In genomic region chr15:89909611-89910010, GRCh38 we compare ENCODE assay signal across 21 cellular contexts. TPM values are rescaled to one million over a fixed set of nuclear protein-coding genes. Genes with fewer than 3 reads are reported as not detected.
DNase-seq lines count a peak whose midpoint lies in the region; ATAC-seq and TF ChIP-seq lines count a peak whose summit lies in the region.
"Had no signal": no experiment of that assay in that cellular context is flagged by ENCODE, and none has a peak within 500 bp of the region (broad histone marks: within the 10 kb centered on the region; RNA-seq: fewer than 3 reads in every experiment).

No MANE protein-coding gene starts in this region.

- peaks cover 73% of the 10 kb centered on the region for H3K36me3 Mint-ChIP-seq in dendritic cell treated with granulocyte-macrophage colony-stimulating factor and Interleukin-4, amounts not matched to agents 40 ng/mL and 50 ng/mL, for 4 days (ENCODE audit: low read depth)
- peaks cover 20% of the 10 kb centered on the region for H3K36me3 Mint-ChIP-seq in nephron (ENCODE audit: low read depth)
- no peaks in the 10 kb centered on the region for H3K36me3 Mint-ChIP-seq in CD8-positive, alpha-beta T cell
- H3K36me3 Mint-ChIP-seq: CD8-positive, alpha-beta memory T cell had no signal

- DNase-seq in IMR-90, result no peak
- no peak for DNase-seq in trophoblast cell
- DNase-seq in CD8-positive, alpha-beta T cell, result no peak
- no peak for DNase-seq in erythroblast (lab: John Stamatoyannopoulos, UW)
- DNase-seq in MG63, result no peak
- DNase-seq: C1 segment of cervical spinal cord; CD8-positive, alpha-beta memory T cell; DMS79 treated with DMSO at 0.1 percent for 48 hours; GF-D8; H7; NCI-H1105 treated with DMSO at 0.1 percent for 48 hours; NCI-H2029; NCI-H446; NCI-H524 treated with DMSO at 0.1 percent for 48 hours; NCI-H774; PC-9; SHP77 had no signal

- H3K27ac ChIP-seq in IMR-90 (ENCODE audit: insufficient read depth, low read length), result no peak overlapping the region
- no peak overlapping the region for H3K27ac ChIP-seq in trophoblast cell (ENCODE audit: low read depth, low read length)
- H3K27ac ChIP-seq in CD8-positive, alpha-beta T cell (ENCODE audit: low read depth, low read length), result no peak overlapping the region
- H3K27ac ChIP-seq: PC-9 had no signal

- no peak overlapping the region for H4K5ac ChIP-seq in IMR-90 (ENCODE audit: low read depth, low read length)

- peaks cover 3 to 11% of the 10 kb centered on the region in 2 experiments; a peak in 3 of 4 replicates for H3K79me1 ChIP-seq in IMR-90 (ENCODE audit: low read depth in 1 of 2, low read length in 2 of 2)
- peaks cover 10% of the 10 kb centered on the region for H3K79me1 ChIP-seq in trophoblast cell (ENCODE audit: low read length)

- H3K4me2 ChIP-seq in IMR-90 (ENCODE audit: low read depth, low read length) (no peak overlapping the region), trophoblast cell (ENCODE audit: low read length) (no peak overlapping the region)
- H3K4me2 ChIP-seq: PC-9 had no signal

- CTCF ChIA-PET in IMR-90 (lab: Yijun Ruan, JAX), result interaction anchor here (0.6 kb wide), 1 partner anchor 80 kb away, joined by 3 read pairs; no protein-coding TSS in a partner anchor
- CTCF ChIA-PET in CD8-positive, alpha-beta T cell (lab: Charles Lee), result no interaction called here

- TF ChIP-seq CTCF in IMR-90 (conservative IDR thresholded peaks at IDR 0.05; ENCODE audit: low read depth, low read length) (no peak), nephron (IDR thresholded peaks at IDR 0.05; ENCODE audit: unreplicated experiment in 3 of 3) (no peak)
- no peak for TF ChIP-seq CTCF in CD8-positive, alpha-beta T cell (IDR thresholded peaks at IDR 0.05)

- H4K8ac ChIP-seq in IMR-90 (ENCODE audit: low read depth in 2 of 2, low read length in 2 of 2) (no peak overlapping the region), trophoblast cell (ENCODE audit: low read depth, low read length) (no peak overlapping the region)

- no peak overlapping the region for H4K91ac ChIP-seq in IMR-90 (ENCODE audit: insufficient read depth, low read depth, low read length)
- H4K91ac ChIP-seq in trophoblast cell (ENCODE audit: low read depth, low read length), result no peak overlapping the region

- peaks cover 2% of the 10 kb centered on the region; the same call in 1 of the 2 replicates for H3K4me1 ChIP-seq in IMR-90 (ENCODE audit: control insufficient read depth, insufficient read depth, low read length)
- H3K4me1 ChIP-seq in trophoblast cell (ENCODE audit: control insufficient read depth in 1 of 2, insufficient read depth in 2 of 2, low read length in 2 of 2), result peaks cover 7 to 9% of the 10 kb centered on the region in 2 experiments
- H3K4me1 ChIP-seq in CD8-positive, alpha-beta T cell (ENCODE audit: insufficient read depth, low read length), result no peaks in the 10 kb centered on the region

- dilution Hi-C loops in IMR-90 (cut with HindIII; ENCODE audit: low sequenced_read_pairs, unreplicated experiment), result no loop called here

- no peak for ATAC-seq in IMR-90 (ENCODE audit: low read depth)
- ATAC-seq in CD8-positive, alpha-beta T cell, result no peak
- ATAC-seq: HepG2, K562 had no signal

- H3K36me3 ChIP-seq in IMR-90 (ENCODE audit: control insufficient read depth, insufficient read depth, low read length) (peaks cover 13% of the 10 kb centered on the region), trophoblast cell (ENCODE audit: control insufficient read depth in 1 of 2, insufficient read depth in 2 of 2, low read length in 2 of 2) (no peaks in the 10 kb centered on the region), MG63 (no peaks in the 10 kb centered on the region; the same call in 1 of the 2 replicates)
- no peaks in the 10 kb centered on the region for H3K36me3 ChIP-seq in CD8-positive, alpha-beta T cell (ENCODE audit: insufficient read depth, low read length)

- intact Hi-C loops in IMR-90 (cut with micrococcal nuclease), result loop anchor here (5.0 kb wide), 1 partner anchor 163 kb away; no protein-coding TSS in a partner anchor
- intact Hi-C loops in dendritic cell treated with granulocyte-macrophage colony-stimulating factor and Interleukin-4, amounts not matched to agents 40 ng/mL and 50 ng/mL, for 4 days (cut with micrococcal nuclease), result loop anchor here (2.0 to 10.0 kb wide), 3 partner anchors 65 to 163 kb away; no protein-coding TSS in a partner anchor
- intact Hi-C loops in CD8-positive, alpha-beta T cell (cut with DNase I, micrococcal nuclease), result no loop called here

- H3K27me3 Mint-ChIP-seq in dendritic cell treated with granulocyte-macrophage colony-stimulating factor and Interleukin-4, amounts not matched to agents 40 ng/mL and 50 ng/mL, for 4 days, result peaks cover under 1% of the 10 kb centered on the region
- no peaks in the 10 kb centered on the region for H3K27me3 Mint-ChIP-seq in nephron (ENCODE audit: low read depth)
- peaks cover 44% of the 10 kb centered on the region for H3K27me3 Mint-ChIP-seq in CD8-positive, alpha-beta T cell (ENCODE audit: low read depth)

- H4K12ac ChIP-seq in trophoblast cell (ENCODE audit: low read depth, low read length), result no peak overlapping the region

- H3K9ac ChIP-seq in IMR-90 (ENCODE audit: low read depth, low read length) (no peak overlapping the region), trophoblast cell (ENCODE audit: low read length) (no peak overlapping the region)

- no peak overlapping the region for H2BK15ac ChIP-seq in IMR-90 (ENCODE audit: low read depth, low read length)

- BruUV-seq in IMR-90 (replicated peaks; lab: Mats Ljungman, UMichigan), result no TSS peak

- peaks cover 4% of the 10 kb centered on the region for H3K79me2 ChIP-seq in trophoblast cell (ENCODE audit: control insufficient read depth, insufficient read depth, low read length, poor library complexity)

- no peak for TF ChIP-seq RAD21 in IMR-90 (IDR thresholded peaks at IDR 0.05; ENCODE audit: low read length)

- H2AK9ac ChIP-seq in IMR-90 (replicated peaks; ENCODE audit: low read depth, low read length, poor library complexity), result peak overlapping the region; percentile 35

- H2BK120ac ChIP-seq in IMR-90 (ENCODE audit: low read depth, low read length) (no peak overlapping the region), trophoblast cell (ENCODE audit: insufficient read depth, low read length, poor library complexity) (no peak overlapping the region)

- H3K4me1 Mint-ChIP-seq in dendritic cell treated with granulocyte-macrophage colony-stimulating factor and Interleukin-4, amounts not matched to agents 40 ng/mL and 50 ng/mL, for 4 days (ENCODE audit: low read depth), result peaks cover 68% of the 10 kb centered on the region
- peaks cover 28% of the 10 kb centered on the region for H3K4me1 Mint-ChIP-seq in nephron
- H3K4me1 Mint-ChIP-seq in CD8-positive, alpha-beta T cell (ENCODE audit: low read depth), result peaks cover 6% of the 10 kb centered on the region

- no peaks in the 10 kb centered on the region; the same call in 1 of the 2 replicates for H4K20me1 ChIP-seq in IMR-90 (ENCODE audit: insufficient read depth, low read length)

- in situ Hi-C loops in IMR-90 (cut with MboI; ENCODE audit: low sequenced_read_pairs), result no loop called here

- peaks cover 5% of the 10 kb centered on the region; the same call in 1 of the 2 replicates for H3K9me1 ChIP-seq in IMR-90 (ENCODE audit: insufficient read depth, low read length)

- H3K14ac ChIP-seq in IMR-90 (replicated peaks; ENCODE audit: low read depth, low read length) (no peak overlapping the region), trophoblast cell (ENCODE audit: low read length) (no peak overlapping the region)

- H3K4me3 ChIP-seq in IMR-90 (ENCODE audit: insufficient read depth, low read depth, low read length) (no peak overlapping the region), trophoblast cell (ENCODE audit: low read depth, low read length) (no peak overlapping the region), MG63 (no peak overlapping the region)
- H3K4me3 ChIP-seq in CD8-positive, alpha-beta T cell (ENCODE audit: low read depth, low read length), result no peak overlapping the region
- H3K4me3 ChIP-seq: K562, PC-9 had no signal

- H3K27me3 ChIP-seq in IMR-90 (ENCODE audit: control insufficient read depth, insufficient read depth, low read length) (no peaks in the 10 kb centered on the region), trophoblast cell (ENCODE audit: insufficient read depth, low read length) (no peaks in the 10 kb centered on the region), MG63 (no peaks in the 10 kb centered on the region)
- peaks cover 4% of the 10 kb centered on the region for H3K27me3 ChIP-seq in CD8-positive, alpha-beta T cell (ENCODE audit: insufficient read depth, low read length)

- H3K4ac ChIP-seq in IMR-90 (ENCODE audit: low read depth, low read length) (no peak overlapping the region), trophoblast cell (ENCODE audit: low read depth, low read length) (no peak overlapping the region)

- peak overlapping the region; percentile 87 for H3K27ac Mint-ChIP-seq in dendritic cell treated with granulocyte-macrophage colony-stimulating factor and Interleukin-4, amounts not matched to agents 40 ng/mL and 50 ng/mL, for 4 days
- H3K27ac Mint-ChIP-seq in nephron, result peak overlapping the region in 1 of 3 experiments; percentile 50
- H3K27ac Mint-ChIP-seq in CD8-positive, alpha-beta T cell, result no peak overlapping the region
- H3K27ac Mint-ChIP-seq: CD8-positive, alpha-beta memory T cell had no signal

- H2BK5ac ChIP-seq in IMR-90 (ENCODE audit: low read depth, low read length, poor library complexity, severe bottlenecking) (no peak overlapping the region), trophoblast cell (ENCODE audit: low read depth, low read length, poor library complexity) (no peak overlapping the region)

- H3K9me3 ChIP-seq in IMR-90 (ENCODE audit: control insufficient read depth, insufficient read depth, low read length), result no peaks in the 10 kb centered on the region
- no peaks in the 10 kb centered on the region for H3K9me3 ChIP-seq in trophoblast cell (ENCODE audit: insufficient read depth, low read depth, low read length)
- no peaks in the 10 kb centered on the region for H3K9me3 ChIP-seq in CD8-positive, alpha-beta T cell (ENCODE audit: low read length)
- H3K9me3 ChIP-seq in MG63, result no peaks in the 10 kb centered on the region

- no peak overlapping the region for H3K56ac ChIP-seq in IMR-90 (ENCODE audit: extremely low read depth, insufficient read depth, low read length)

- no peak overlapping the region for H3K4me3 Mint-ChIP-seq in dendritic cell treated with granulocyte-macrophage colony-stimulating factor and Interleukin-4, amounts not matched to agents 40 ng/mL and 50 ng/mL, for 4 days
- H3K4me3 Mint-ChIP-seq in nephron, result peak overlapping the region; percentile 31 to 76 (median 65)
- no peak overlapping the region for H3K4me3 Mint-ChIP-seq in CD8-positive, alpha-beta T cell
- H3K4me3 Mint-ChIP-seq: CD8-positive, alpha-beta memory T cell had no signal

- H2BK20ac ChIP-seq in IMR-90 (ENCODE audit: low read depth, low read length), result no peak overlapping the region

- WGBS in IMR-90 (ENCODE audit: extremely low coverage in 2 of 2, insufficient read length in 1 of 2), 2 experiments, result 80% methylated on average over 1 of the region's 2 CpGs; no CpG with 5 or more reads in 1 of the 2 experiments
- WGBS in trophoblast cell (ENCODE audit: extremely low coverage, insufficient coverage, insufficient read length), result no CpG with 5 or more reads among the region's 2 CpGs

- POLR2A ChIA-PET in IMR-90 (lab: Charles Lee; ENCODE audit: unreplicated experiment), result no interaction called here
- POLR2A ChIA-PET in CD8-positive, alpha-beta T cell (lab: Charles Lee), result no interaction called here

- no peaks in the 10 kb centered on the region for H3K9me3 Mint-ChIP-seq in dendritic cell treated with granulocyte-macrophage colony-stimulating factor and Interleukin-4, amounts not matched to agents 40 ng/mL and 50 ng/mL, for 4 days
- H3K9me3 Mint-ChIP-seq in nephron, result no peaks in the 10 kb centered on the region
- no peaks in the 10 kb centered on the region for H3K9me3 Mint-ChIP-seq in CD8-positive, alpha-beta T cell
- H3K9me3 Mint-ChIP-seq: CD8-positive, alpha-beta memory T cell had no signal

- H3K18ac ChIP-seq in IMR-90 (ENCODE audit: low read depth, low read length) (no peak overlapping the region), trophoblast cell (ENCODE audit: low read length) (no peak overlapping the region)

- H3K23ac ChIP-seq in IMR-90 (ENCODE audit: low read depth, low read length), result no peak overlapping the region
- no peak overlapping the region for H3K23ac ChIP-seq in trophoblast cell (ENCODE audit: low read length)

- H2BK12ac ChIP-seq in trophoblast cell (ENCODE audit: low read length), result no peak overlapping the region

- no peak overlapping the region for H2AK5ac ChIP-seq in IMR-90 (ENCODE audit: low read depth, low read length)
- no peak overlapping the region for H2AK5ac ChIP-seq in trophoblast cell (ENCODE audit: low read length)

- no peak overlapping the region for H2AFZ ChIP-seq in IMR-90 (replicated peaks; ENCODE audit: low read length, poor library complexity)
- no peak overlapping the region for H2AFZ ChIP-seq in trophoblast cell (ENCODE audit: insufficient read depth, low read length, poor library complexity)
- H2AFZ ChIP-seq: PC-9 had no signal

- TF ChIP-seq POLR2A in IMR-90 (IDR thresholded peaks at IDR 0.05; ENCODE audit: low read depth, low read length) (no peak), erythroblast (IDR thresholded peaks at IDR 0.05; ENCODE audit: low read length) (no peak)

RNA-seq across cellular contexts. Expression of gene ARPIN, which starts 3.1 kb away (rescaled TPM):
- 3.9 and 5.6 TPM in 2 replicates for total RNA-seq in IMR-90 (2012; rRNA removed)
- polyA plus RNA-seq in IMR-90 (2012; rRNA removed), result 7.7 and 8.8 TPM in 2 replicates
- 4.2 and 5.2 TPM in 2 replicates for polyA plus RNA-seq in IMR-90 (2012; cell fraction: cytosol; rRNA removed)
- polyA plus RNA-seq in IMR-90 (2012; cell fraction: nucleus; rRNA removed; ENCODE audit: low replicate concordance), result 5.4 and 10.6 TPM in 2 replicates
- 5.4 and 5.5 TPM in 2 replicates for polyA plus RNA-seq in trophoblast cell (2013)
- not detected for total RNA-seq in CD8-positive, alpha-beta T cell
- total RNA-seq in MG63 (2014; rRNA removed; shearing (Covaris generic); ENCODE audit: low replicate concordance), result 4.0 and 6.4 TPM in 2 replicates
- total RNA-seq: K562 had no signal
- polyA plus RNA-seq: CD8-positive, alpha-beta memory T cell; K562 had no signal

RNA-seq across cellular contexts. Expression of gene AP3S2, which starts 15.8 kb away (rescaled TPM):
- total RNA-seq in IMR-90 (2012; rRNA removed), result 34.1 and 44.4 TPM in 2 replicates
- 10.1 and 12.6 TPM in 2 replicates for polyA plus RNA-seq in IMR-90 (2012; rRNA removed)
- 5.4 and 8.9 TPM in 2 replicates for polyA plus RNA-seq in IMR-90 (2012; cell fraction: cytosol; rRNA removed)
- 6.6 and 14.6 TPM in 2 replicates for polyA plus RNA-seq in IMR-90 (2012; cell fraction: nucleus; rRNA removed; ENCODE audit: low replicate concordance)
- polyA plus RNA-seq in trophoblast cell (2013), result 17.1 and 17.5 TPM in 2 replicates
- 10 to 100 TPM; 14.2 to 16.0 TPM for total RNA-seq in CD8-positive, alpha-beta T cell
- 74.8 and 185 TPM in 2 replicates for total RNA-seq in MG63 (2014; rRNA removed; shearing (Covaris generic); ENCODE audit: low replicate concordance)

Comparison
In these comparisons a context has a peak if more than half of its experiments do, and no peak if none do; other contexts are left out.
1. H3K4me3 Mint-ChIP-seq: peak in nephron (3 of 3); none in dendritic cell treated with granulocyte-macrophage colony-stimulating factor and Interleukin-4, amounts not matched to agents 40 ng/mL and 50 ng/mL, for 4 days (single experiment) and CD8-positive, alpha-beta T cell (single experiment).
2. intact Hi-C loops: an anchor here in IMR-90 (5.0 kb wide) and dendritic cell treated with granulocyte-macrophage colony-stimulating factor and Interleukin-4, amounts not matched to agents 40 ng/mL and 50 ng/mL, for 4 days (2.0 to 10.0 kb wide); none called in CD8-positive, alpha-beta T cell.